ENCODE assay signal across 13 cellular contexts in the genomic region with DNA sequence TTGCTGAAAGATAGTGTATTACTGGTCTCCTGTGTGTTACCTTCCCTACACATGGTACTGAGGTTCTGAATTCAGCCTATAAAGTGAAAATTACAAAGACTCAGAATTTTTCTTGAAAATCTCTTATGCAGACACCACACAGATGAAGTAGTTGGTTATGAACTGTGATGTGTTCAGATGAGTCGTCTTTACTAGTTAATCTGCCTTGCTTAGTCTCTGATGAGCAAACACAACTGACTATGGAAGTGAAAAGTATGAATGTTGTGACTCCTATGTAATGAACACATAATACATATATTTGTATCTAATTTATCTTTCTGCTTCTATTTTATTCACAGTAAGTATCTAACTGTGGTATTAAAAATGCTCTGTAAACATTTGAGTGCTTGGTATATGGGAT.
"Had no signal": no experiment of that assay in that cellular context is flagged by ENCODE, and none has a peak within 500 bp of the region (broad histone marks: within the 10 kb centered on the region; RNA-seq: fewer than 3 reads in every experiment).

No MANE protein-coding gene starts in this region.

- H3K4me3 ChIP-seq: transverse colon, vagina had no signal

- H3K27ac ChIP-seq: transverse colon, vagina had no signal

- H3K36me3 Mint-ChIP-seq: natural killer cell had no signal

- H3K36me3 ChIP-seq: transverse colon, vagina had no signal

- H3K9me3 ChIP-seq: transverse colon, vagina had no signal

- H3K27me3 ChIP-seq: transverse colon, vagina had no signal

- ATAC-seq: esophagus mucosa, left cardiac atrium, natural killer cell had no signal

- H3K9me3 Mint-ChIP-seq: activated T-helper 1 cell treated with anti-CD3 and anti-CD28 coated beads, Interleukin-12 subunit alpha, Interleukin-12 subunit beta, Interleukin-2, Interleukin-4 antibody, amounts not matched to agents 30 ng/mL and 10 ng/mL and 1 ng/mL, durations not matched to agents 14 hours and 24 hours and 36 hours; natural killer cell had no signal

- H3K4me3 Mint-ChIP-seq: activated CD4-positive, alpha-beta T cell treated with anti-CD3 and anti-CD28 coated beads, Interleukin-2, amount 10 ng/mL, durations not matched to agents 7 days and 5 days; activated naive CD8-positive, alpha-beta T cell; activated T-helper 1 cell treated with anti-CD3 and anti-CD28 coated beads, Interleukin-12 subunit alpha, Interleukin-12 subunit beta, Interleukin-2, Interleukin-4 antibody, amounts not matched to agents 30 ng/mL and 10 ng/mL and 1 ng/mL, durations not matched to agents 14 hours and 24 hours and 36 hours; natural killer cell had no signal

- H3K27me3 Mint-ChIP-seq: activated CD4-positive, alpha-beta T cell treated with anti-CD3 and anti-CD28 coated beads, Interleukin-2, amount 10 ng/mL, durations not matched to agents 7 days and 5 days; activated naive CD8-positive, alpha-beta T cell had no signal

- H3K27ac Mint-ChIP-seq: activated CD4-positive, alpha-beta T cell treated with anti-CD3 and anti-CD28 coated beads, Interleukin-2, amount 10 ng/mL, durations not matched to agents 7 days and 5 days; activated naive CD8-positive, alpha-beta T cell; activated T-helper 1 cell treated with anti-CD3 and anti-CD28 coated beads, Interleukin-12 subunit alpha, Interleukin-12 subunit beta, Interleukin-2, Interleukin-4 antibody, amounts not matched to agents 30 ng/mL and 10 ng/mL and 1 ng/mL, durations not matched to agents 14 hours and 24 hours and 36 hours had no signal

- DNase-seq: activated CD4-positive, alpha-beta T cell treated with anti-CD3 and anti-CD28 coated beads, Interleukin-2, amount 10 ng/mL, durations not matched to agents 7 days and 5 days; activated CD8-positive, alpha-beta memory T cell treated with anti-CD3 and anti-CD28 coated beads for 24 hours; central memory CD4-positive, alpha-beta T cell; cortex of kidney; left cardiac atrium; natural killer cell; retina; stimulated activated naive CD4-positive, alpha-beta T cell treated with Interleukin-2 at 50 U/mL for 16 hours; transverse colon had no signal
